In genomic region chr7:15609287-15609686, GRCh38 we compare ENCODE assay signal across 29 cellular contexts. TPM values are rescaled to one million over a fixed set of nuclear protein-coding genes. Genes with fewer than 3 reads are reported as not detected.
"Had no signal": no experiment of that assay in that cellular context is flagged by ENCODE, and none has a peak within 500 bp of the region (broad histone marks: within the 10 kb centered on the region; RNA-seq: fewer than 3 reads in every experiment).

No MANE protein-coding gene starts in this region.

- H3K4me1 Mint-ChIP-seq: activated B cell treated with CpG ODN at 0.5 μM for 24 hours; activated CD4-positive, alpha-beta T cell treated with anti-CD3 and anti-CD28 coated beads for 36 hours; activated CD8-positive, alpha-beta memory T cell treated with anti-CD3 and anti-CD28 coated beads, Interleukin-2, amount 10 ng/mL, durations not matched to agents 7 days and 5 days; activated naive CD4-positive, alpha-beta T cell treated with anti-CD3 and anti-CD28 coated beads, Interleukin-2, amount 50 U/mL, for 24 hours; activated naive CD8-positive, alpha-beta T cell treated with anti-CD3 and anti-CD28 coated beads, Interleukin-2, amount 50 U/mL, for 24 hours; immature natural killer cell; naive thymus-derived CD4-positive, alpha-beta T cell had no signal

- ATAC-seq: activated CD4-positive, alpha-beta T cell treated with anti-CD3 and anti-CD28 coated beads for 36 hours; activated CD8-positive, alpha-beta memory T cell treated with anti-CD3 and anti-CD28 coated beads, Interleukin-2, amount 10 ng/mL, durations not matched to agents 7 days and 5 days; activated CD8-positive, alpha-beta T cell treated with anti-CD3 and anti-CD28 coated beads, Interleukin-2, amount 10 ng/mL, durations not matched to agents 7 days and 5 days; activated naive CD8-positive, alpha-beta T cell treated with anti-CD3 and anti-CD28 coated beads, Interleukin-2, amount 50 U/mL, for 24 hours; esophagus mucosa; foreskin keratinocyte; heart left ventricle; left colon; naive thymus-derived CD4-positive, alpha-beta T cell; pancreas; psoas muscle had no signal

- H3K27ac ChIP-seq: breast epithelium, foreskin keratinocyte, heart left ventricle, pancreas, psoas muscle, spleen had no signal

- H3K27ac Mint-ChIP-seq: activated B cell treated with CpG ODN at 0.5 μM for 24 hours; activated CD4-positive, alpha-beta T cell treated with anti-CD3 and anti-CD28 coated beads for 36 hours; activated CD8-positive, alpha-beta memory T cell treated with anti-CD3 and anti-CD28 coated beads, Interleukin-2, amount 10 ng/mL, durations not matched to agents 7 days and 5 days; activated CD8-positive, alpha-beta T cell treated with anti-CD3 and anti-CD28 coated beads, Interleukin-2, amount 10 ng/mL, durations not matched to agents 7 days and 5 days; activated naive CD4-positive, alpha-beta T cell treated with anti-CD3 and anti-CD28 coated beads, Interleukin-2, amount 50 U/mL, for 24 hours; activated naive CD8-positive, alpha-beta T cell treated with anti-CD3 and anti-CD28 coated beads, Interleukin-2, amount 50 U/mL, for 24 hours; activated T-helper 2 cell treated with anti-CD3 and anti-CD28 coated beads, Interferon-gamma antibody, Interleukin-2, Interleukin-4, amounts not matched to agents 10 μg/mL and 5 μg/mL and 100 μg/mL, durations not matched to agents 14 hours and 24 hours and 36 hours; dendritic cell treated with granulocyte-macrophage colony-stimulating factor and Interleukin-4, amounts not matched to agents 40 ng/mL and 50 ng/mL, for 4 days; immature natural killer cell; naive thymus-derived CD4-positive, alpha-beta T cell; T-helper 2 cell treated with Interferon-gamma antibody and Interleukin-4, amounts not matched to agents 5 μg/mL and 100 μg/mL, for 36 hours had no signal

- H3K36me3 ChIP-seq: breast epithelium, pancreas, spleen, tibial nerve had no signal

- H3K4me3 Mint-ChIP-seq: activated B cell treated with CpG ODN at 0.5 μM for 24 hours; activated CD4-positive, alpha-beta T cell treated with anti-CD3 and anti-CD28 coated beads for 36 hours; activated CD8-positive, alpha-beta memory T cell treated with anti-CD3 and anti-CD28 coated beads, Interleukin-2, amount 10 ng/mL, durations not matched to agents 7 days and 5 days; activated CD8-positive, alpha-beta T cell treated with anti-CD3 and anti-CD28 coated beads, Interleukin-2, amount 10 ng/mL, durations not matched to agents 7 days and 5 days; activated naive CD4-positive, alpha-beta T cell treated with anti-CD3 and anti-CD28 coated beads, Interleukin-2, amount 50 U/mL, for 24 hours; activated naive CD8-positive, alpha-beta T cell treated with anti-CD3 and anti-CD28 coated beads, Interleukin-2, amount 50 U/mL, for 24 hours; dendritic cell treated with granulocyte-macrophage colony-stimulating factor and Interleukin-4, amounts not matched to agents 40 ng/mL and 50 ng/mL, for 4 days; immature natural killer cell; naive thymus-derived CD4-positive, alpha-beta T cell; T-helper 2 cell treated with Interferon-gamma antibody and Interleukin-4, amounts not matched to agents 5 μg/mL and 100 μg/mL, for 36 hours had no signal

- H3K36me3 Mint-ChIP-seq: activated CD8-positive, alpha-beta memory T cell treated with anti-CD3 and anti-CD28 coated beads, Interleukin-2, amount 10 ng/mL, durations not matched to agents 7 days and 5 days; activated naive CD4-positive, alpha-beta T cell treated with anti-CD3 and anti-CD28 coated beads, Interleukin-2, amount 50 U/mL, for 24 hours; immature natural killer cell; naive thymus-derived CD4-positive, alpha-beta T cell had no signal

- DNase-seq: activated B cell treated with CpG ODN at 0.5 μM for 24 hours; activated CD4-positive, alpha-beta T cell treated with anti-CD3 and anti-CD28 coated beads for 36 hours; activated CD8-positive, alpha-beta memory T cell treated with anti-CD3 and anti-CD28 coated beads, Interleukin-2, amount 10 ng/mL, durations not matched to agents 7 days and 5 days; activated CD8-positive, alpha-beta T cell treated with anti-CD3 and anti-CD28 coated beads, Interleukin-2, amount 10 ng/mL, durations not matched to agents 7 days and 5 days; activated naive CD8-positive, alpha-beta T cell treated with anti-CD3 and anti-CD28 coated beads, Interleukin-2, amount 50 U/mL, for 24 hours; activated T-cell treated with anti-CD3 and anti-CD28 coated beads, Interleukin-2, amount 50 U/mL, for 48 hours; central memory CD4-positive, alpha-beta T cell; foreskin keratinocyte; heart left ventricle; hypothalamus; immature natural killer cell; left colon; midbrain; naive thymus-derived CD4-positive, alpha-beta T cell; nucleus accumbens; pancreas; psoas muscle; spleen; stimulated activated CD4-positive, alpha-beta T cell treated with anti-CD3 and anti-CD28 coated beads, Interleukin-2, amount 100 ng/mL, for 48 hours; stimulated activated naive CD4-positive, alpha-beta T cell treated with Interleukin-2 at 50 U/mL for 16 hours had no signal

- H3K4me3 ChIP-seq: breast epithelium, heart left ventricle, pancreas, psoas muscle, spleen, tibial nerve had no signal

- H3K9me3 ChIP-seq: breast epithelium, pancreas, psoas muscle, spleen, tibial nerve had no signal

- H3K4me1 ChIP-seq: breast epithelium, foreskin keratinocyte, pancreas, psoas muscle, spleen had no signal

- H3K27me3 Mint-ChIP-seq: activated B cell treated with CpG ODN at 0.5 μM for 24 hours; activated CD4-positive, alpha-beta T cell treated with anti-CD3 and anti-CD28 coated beads for 36 hours; activated CD8-positive, alpha-beta memory T cell treated with anti-CD3 and anti-CD28 coated beads, Interleukin-2, amount 10 ng/mL, durations not matched to agents 7 days and 5 days; activated naive CD4-positive, alpha-beta T cell treated with anti-CD3 and anti-CD28 coated beads, Interleukin-2, amount 50 U/mL, for 24 hours; activated naive CD8-positive, alpha-beta T cell treated with anti-CD3 and anti-CD28 coated beads, Interleukin-2, amount 50 U/mL, for 24 hours; dendritic cell treated with granulocyte-macrophage colony-stimulating factor and Interleukin-4, amounts not matched to agents 40 ng/mL and 50 ng/mL, for 4 days; naive thymus-derived CD4-positive, alpha-beta T cell had no signal

- H3K9me3 Mint-ChIP-seq: activated B cell treated with CpG ODN at 0.5 μM for 24 hours; activated naive CD4-positive, alpha-beta T cell treated with anti-CD3 and anti-CD28 coated beads, Interleukin-2, amount 50 U/mL, for 24 hours; endodermal cell; neural crest cell; T-helper 2 cell treated with Interferon-gamma antibody and Interleukin-4, amounts not matched to agents 5 μg/mL and 100 μg/mL, for 36 hours had no signal

- H3K27me3 ChIP-seq: breast epithelium, foreskin keratinocyte, heart left ventricle, pancreas, spleen, tibial nerve had no signal

RNA-seq across cellular contexts. Expression of gene AGMO, which starts 47.5 kb away (rescaled TPM):
- total RNA-seq: activated B cell treated with CpG ODN at 0.5 μM for 24 hours; activated CD4-positive, alpha-beta T cell treated with anti-CD3 and anti-CD28 coated beads for 36 hours; activated CD8-positive, alpha-beta memory T cell treated with anti-CD3 and anti-CD28 coated beads, Interleukin-2, amount 10 ng/mL, durations not matched to agents 7 days and 5 days; activated CD8-positive, alpha-beta T cell treated with anti-CD3 and anti-CD28 coated beads, Interleukin-2, amount 10 ng/mL, durations not matched to agents 7 days and 5 days; activated T-helper 2 cell treated with anti-CD3 and anti-CD28 coated beads, Interferon-gamma antibody, Interleukin-2, Interleukin-4, amounts not matched to agents 10 μg/mL and 5 μg/mL and 100 μg/mL, durations not matched to agents 14 hours and 24 hours and 36 hours; foreskin keratinocyte; naive thymus-derived CD4-positive, alpha-beta T cell; spleen had no signal
